In genomic region chr11:77967753-77968152, GRCh38 we compare ENCODE assay signal across 17 cellular contexts. TPM values are rescaled to one million over a fixed set of nuclear protein-coding genes. Genes with fewer than 3 reads are reported as not detected.
"Had no signal": no experiment of that assay in that cellular context is flagged by ENCODE, and none has a peak within 500 bp of the region (broad histone marks: within the 10 kb centered on the region; RNA-seq: fewer than 3 reads in every experiment).

No MANE protein-coding gene starts in this region.

- H3K4me3 ChIP-seq: ascending aorta, coronary artery, gastrocnemius medialis, left ventricle myocardium inferior, upper lobe of right lung had no signal

- FAIRE-seq: kidney had no signal

- H3K27ac ChIP-seq: ascending aorta, coronary artery, gastrocnemius medialis, left ventricle myocardium inferior, upper lobe of right lung had no signal

- H3K4me1 ChIP-seq: ascending aorta, left ventricle myocardium inferior, upper lobe of right lung had no signal

- DNase-seq: activated CD4-positive, alpha-beta T cell treated with anti-CD3 and anti-CD28 coated beads, Interleukin-2, amount 50 U/mL, for 1 hour; activated CD8-positive, alpha-beta memory T cell treated with anti-CD3 and anti-CD28 coated beads, Interleukin-2, amount 50 U/mL, for 4 hours; activated naive CD4-positive, alpha-beta T cell treated with anti-CD3 and anti-CD28 coated beads, Interleukin-2, amount 10 ng/mL, durations not matched to agents 7 days and 5 days; activated T-cell treated with anti-CD3 and anti-CD28 coated beads, Interleukin-2, amount 50 U/mL, for 4 hours; gastrocnemius medialis; head of caudate nucleus; kidney; left ventricle myocardium inferior; occipital lobe; stimulated activated CD4-positive, alpha-beta T cell treated with anti-CD3 and anti-CD28 coated beads, Interleukin-1b, Interleukin-23, amount 100 ng/mL, for 48 hours; stimulated activated CD8-positive, alpha-beta memory T cell treated with anti-CD3 and anti-CD28 coated beads, Interleukin-4, amount 100 ng/mL, for 48 hours; stimulated activated naive CD4-positive, alpha-beta T cell; upper lobe of right lung had no signal

- ATAC-seq: activated CD4-positive, CD25-positive, alpha-beta regulatory T cell treated with anti-CD3 and anti-CD28 coated beads, Interleukin-2, amount 50 U/mL, for 24 hours; activated T-cell treated with anti-CD3 and anti-CD28 coated beads, Interleukin-2, amount 50 U/mL, for 4 hours; gastrocnemius medialis; upper lobe of right lung had no signal

- H3K27me3 ChIP-seq: ascending aorta, gastrocnemius medialis, upper lobe of right lung had no signal

- H3K9me3 ChIP-seq: ascending aorta, gastrocnemius medialis, left ventricle myocardium inferior, upper lobe of right lung had no signal

RNA-seq across cellular contexts. Expression of gene KCTD14, which starts 55.3 kb away (rescaled TPM):
- total RNA-seq: mononuclear cell had no signal
